Comparison of ENCODE assay signal across 29 cellular contexts in the genomic region with DNA sequence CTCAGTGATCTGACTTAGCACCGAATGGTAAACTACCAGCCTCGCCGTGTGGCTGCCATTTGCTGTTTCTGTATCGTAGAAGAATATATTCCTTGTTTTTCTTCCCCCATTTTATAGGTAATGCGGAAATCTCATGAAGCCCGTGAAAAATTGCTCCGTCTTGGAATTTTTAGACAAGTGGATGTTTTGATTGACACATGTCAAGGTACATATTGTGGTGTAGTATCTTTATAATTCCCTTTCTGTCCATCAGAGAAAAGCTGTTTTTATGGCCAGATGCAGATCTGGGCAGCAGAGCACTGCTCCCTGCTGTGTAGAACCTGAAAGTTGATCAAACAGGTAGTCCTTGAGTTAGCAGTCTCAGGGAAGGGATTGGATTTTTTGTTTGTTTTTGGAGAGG. TPM values are rescaled to one million over a fixed set of nuclear protein-coding genes. Genes with fewer than 3 reads are reported as not detected.
"Had no signal": no experiment of that assay in that cellular context is flagged by ENCODE, and none has a peak within 500 bp of the region (broad histone marks: within the 10 kb centered on the region; RNA-seq: fewer than 3 reads in every experiment).

No MANE protein-coding gene starts in this region.

- H3K9me3 ChIP-seq: body of pancreas, colonic mucosa, esophagus squamous epithelium, gastroesophageal sphincter had no signal

- H3K27me3 ChIP-seq: body of pancreas, cardiac muscle cell, colonic mucosa, esophagus squamous epithelium, gastroesophageal sphincter had no signal

- ATAC-seq: activated CD8-positive, alpha-beta T cell treated with anti-CD3 and anti-CD28 coated beads for 36 hours; activated T-cell treated with anti-CD3 and anti-CD28 coated beads, Interleukin-2, amount 50 U/mL, for 4 hours; activated T-helper 17 cell treated with anti-CD3 and anti-CD28 coated beads, Interleukin-2, amount 50 U/mL, for 72 hours; body of pancreas; gastroesophageal sphincter; WTC11 had no signal

- H3K4me3 ChIP-seq: body of pancreas, cardiac muscle cell, colonic mucosa, esophagus squamous epithelium, gastroesophageal sphincter had no signal

- DNase-seq: activated CD4-positive, alpha-beta T cell treated with anti-CD3 and anti-CD28 coated beads for 1 hour; activated CD4-positive, alpha-beta T cell treated with anti-CD3 and anti-CD28 coated beads for 4 hours; activated CD4-positive, alpha-beta T cell treated with anti-CD3 and anti-CD28 coated beads, Interleukin-2, amount 10 ng/mL, durations not matched to agents 7 days and 5 days; activated CD4-positive, alpha-beta T cell treated with anti-CD3 and anti-CD28 coated beads, Interleukin-2, amount 50 U/mL, for 48 hours; activated CD8-positive, alpha-beta memory T cell treated with anti-CD3 and anti-CD28 coated beads for 24 hours; activated CD8-positive, alpha-beta T cell treated with anti-CD3 and anti-CD28 coated beads for 36 hours; activated effector memory CD4-positive, alpha-beta T cell treated with Interleukin-2 at 50 U/mL for 16 hours; activated gamma-delta T cell treated with Interleukin-2 at 50 U/mL for 16 hours; activated naive CD4-positive, alpha-beta T cell treated with anti-CD3 and anti-CD28 coated beads, Interleukin-2, amount 50 U/mL, for 16 hours; activated naive CD4-positive, alpha-beta T cell treated with Interleukin-2 at 50 U/mL for 16 hours; activated T-cell treated with anti-CD3 and anti-CD28 coated beads, Interleukin-2, amount 50 U/mL, for 4 hours; amygdala; body of pancreas; central memory CD4-positive, alpha-beta T cell; cerebellar nuclear complex; colonic mucosa; effector CD8-positive, alpha-beta T cell; esophagus squamous epithelium; foreskin melanocyte; T-helper 2 cell had no signal

- H3K4me1 ChIP-seq: body of pancreas, colonic mucosa, esophagus squamous epithelium, gastroesophageal sphincter had no signal

- H3K27ac ChIP-seq: body of pancreas, cardiac muscle cell, colonic mucosa, epithelial cell of prostate, esophagus squamous epithelium, gastroesophageal sphincter, VCaP had no signal

- FAIRE-seq: endometrium, endothelial cell of umbilical vein had no signal

RNA-seq across cellular contexts. Expression of a gene that starts 45.0 kb away (rescaled TPM):
- total RNA-seq: activated CD4-positive, alpha-beta T cell treated with anti-CD3 and anti-CD28 coated beads, Interleukin-2, amount 10 ng/mL, durations not matched to agents 7 days and 5 days; gastroesophageal sphincter had no signal
- polyA plus RNA-seq: aorta had no signal
